8 cellular contexts compared by ENCODE assay signal in genomic region chr11:66288866-66289547, GRCh38. TPM values are rescaled to one million over a fixed set of nuclear protein-coding genes. Genes with fewer than 3 reads are reported as not detected.
A peak's percentile ranks its signal among the peaks of the same experiment; 100 is the strongest.
DNase-seq lines count a peak whose midpoint lies in the region; ATAC-seq and TF ChIP-seq lines count a peak whose summit lies in the region.

Gene YIF1A, minus strand, starts transcription at chr11:66289143. Its CDS starts 158 bp downstream, at chr11:66288985.

- H3K27ac Mint-ChIP-seq in activated T-helper 2 cell treated with anti-CD3 and anti-CD28 coated beads, Interferon-gamma antibody, Interleukin-2, Interleukin-4, amounts not matched to agents 10 μg/mL and 5 μg/mL and 100 μg/mL, durations not matched to agents 14 hours and 24 hours and 36 hours: peak within 1 kb of the TSS; percentile 89
- peak within 1 kb of the TSS; percentile 74 to 97 (median 92) for H3K27ac Mint-ChIP-seq in naive thymus-derived CD4-positive, alpha-beta T cell
- H3K27ac Mint-ChIP-seq in stimulated activated naive B cell treated with anti-CD40 and anti-IgM and Interleukin-4, amounts not matched to agents 10 μg/mL and 1 μg/mL and 100 μg/mL, for 72 hours: peak within 1 kb of the TSS; percentile 95

- CTCF ChIA-PET in naive thymus-derived CD4-positive, alpha-beta T cell (lab: Charles Lee): interaction anchor here (0.6 to 2.5 kb wide), 4 partner anchors 22 to 1119 kb away, joined by 3 to 12 read pairs (median 6); partner anchors contain the start of gene SPDYC

- no peaks in the 10 kb centered on the region for H3K9me3 ChIP-seq in RWPE2 (ENCODE audit: severe bottlenecking)
- no peaks in the 10 kb centered on the region for H3K9me3 ChIP-seq in fibroblast of lung (ENCODE audit: control insufficient read depth, insufficient read depth, low read depth, low read length)
- no peaks in the 10 kb centered on the region for H3K9me3 ChIP-seq in naive thymus-derived CD4-positive, alpha-beta T cell (ENCODE audit: control insufficient read depth in 2 of 3, low read length in 3 of 3)

- peaks cover 25% of the 10 kb centered on the region for H3K79me2 ChIP-seq in fibroblast of lung (ENCODE audit: control insufficient read depth, insufficient read depth, low read length)

- peak; percentile 100 for DNase-seq in EH (ENCODE audit: low read depth)
- DNase-seq in H4 (ENCODE audit: low spot score): peak; percentile 100
- DNase-seq in LoVo (ENCODE audit: low spot score): peak; percentile 98
- peak; percentile 99 for DNase-seq in RWPE2 (ENCODE audit: low spot score)
- peak; percentile 99 for DNase-seq in activated T-helper 2 cell treated with anti-CD3 and anti-CD28 coated beads, Interferon-gamma antibody, Interleukin-2, Interleukin-4, amounts not matched to agents 10 μg/mL and 5 μg/mL and 100 μg/mL, durations not matched to agents 14 hours and 24 hours and 36 hours (ENCODE audit: low spot score)
- peak; percentile 99 to 100 for DNase-seq in fibroblast of lung (ENCODE audit: low read depth in 2 of 2)
- DNase-seq in naive thymus-derived CD4-positive, alpha-beta T cell: peak; percentile 92 to 99 (median 99)
- peak; percentile 99 for DNase-seq in stimulated activated naive B cell treated with anti-CD40 and anti-IgM and Interleukin-4, amounts not matched to agents 10 μg/mL and 1 μg/mL and 100 μg/mL, for 72 hours

- H3K36me3 ChIP-seq in RWPE2 (ENCODE audit: low read depth) (peaks cover 12% of the 10 kb centered on the region; the same call in 1 of the 2 replicates), fibroblast of lung (ENCODE audit: control insufficient read depth, insufficient read depth, low read length) (peaks cover 13% of the 10 kb centered on the region)
- peaks cover 0 to 13% (median 0%) of the 10 kb centered on the region in 3 experiments for H3K36me3 ChIP-seq in naive thymus-derived CD4-positive, alpha-beta T cell (ENCODE audit: control insufficient read depth in 2 of 3, insufficient read depth in 3 of 3, low read length in 3 of 3)

- H3K27ac ChIP-seq in RWPE2 (ENCODE audit: poor library complexity, severe bottlenecking) (peak within 1 kb of the TSS; percentile 61), fibroblast of lung (ENCODE audit: insufficient read depth, low read length) (peak within 1 kb of the TSS; percentile 95)
- peak within 1 kb of the TSS; percentile 76 for H3K27ac ChIP-seq in naive thymus-derived CD4-positive, alpha-beta T cell (ENCODE audit: low read depth, low read length)

- peak within 1 kb of the TSS; percentile 94 for H3K4me3 Mint-ChIP-seq in activated T-helper 2 cell treated with anti-CD3 and anti-CD28 coated beads, Interferon-gamma antibody, Interleukin-2, Interleukin-4, amounts not matched to agents 10 μg/mL and 5 μg/mL and 100 μg/mL, durations not matched to agents 14 hours and 24 hours and 36 hours (ENCODE audit: low read depth)
- H3K4me3 Mint-ChIP-seq in naive thymus-derived CD4-positive, alpha-beta T cell: peak within 1 kb of the TSS; percentile 86 to 96 (median 90)
- H3K4me3 Mint-ChIP-seq in stimulated activated naive B cell treated with anti-CD40 and anti-IgM and Interleukin-4, amounts not matched to agents 10 μg/mL and 1 μg/mL and 100 μg/mL, for 72 hours: peak within 1 kb of the TSS; percentile 85 to 90

- peaks cover 7% of the 10 kb centered on the region for H3K4me1 ChIP-seq in RWPE2 (ENCODE audit: insufficient read depth, poor library complexity, severe bottlenecking)
- H3K4me1 ChIP-seq in fibroblast of lung (ENCODE audit: control insufficient read depth, extremely low read depth, insufficient read depth, low read length): peaks cover 8% of the 10 kb centered on the region
- H3K4me1 ChIP-seq in naive thymus-derived CD4-positive, alpha-beta T cell (ENCODE audit: control insufficient read depth in 2 of 2, insufficient read depth in 2 of 2, low read length in 2 of 2): peaks cover 18 to 19% of the 10 kb centered on the region in 2 donors

- H4K20me1 ChIP-seq in fibroblast of lung (ENCODE audit: control insufficient read depth, extremely low read depth, insufficient read depth, low read length): no peaks in the 10 kb centered on the region

- peaks cover 25% of the 10 kb centered on the region for H3K27me3 ChIP-seq in RWPE2 (ENCODE audit: insufficient read depth, poor library complexity, severe bottlenecking)
- H3K27me3 ChIP-seq in fibroblast of lung (ENCODE audit: control insufficient read depth, insufficient read depth, low read length): peaks cover 23% of the 10 kb centered on the region
- peaks cover 0 to 7% of the 10 kb centered on the region in 2 donors for H3K27me3 ChIP-seq in naive thymus-derived CD4-positive, alpha-beta T cell (ENCODE audit: control insufficient read depth in 2 of 2, insufficient read depth in 2 of 2, low read length in 2 of 2)

- intact Hi-C loops in activated T-helper 2 cell treated with anti-CD3 and anti-CD28 coated beads, Interferon-gamma antibody, Interleukin-2, Interleukin-4, amounts not matched to agents 10 μg/mL and 5 μg/mL and 100 μg/mL, durations not matched to agents 14 hours and 24 hours and 36 hours (cut with micrococcal nuclease): loop anchor here (1.0 kb wide), 2 partner anchors 21 to 23 kb away; partner anchors contain the start of gene RAB1B
- intact Hi-C loops in naive thymus-derived CD4-positive, alpha-beta T cell (cut with micrococcal nuclease): loop anchor here (1.0 to 10.0 kb wide), 10 partner anchors 21 to 1196 kb away; partner anchors contain the start of genes NPAS4 (in 2 of the 2), RAB1B (in 2 of the 2), AIP (in 1 of the 2) and BANF1 (in 1 of the 2)

- H2AFZ ChIP-seq in fibroblast of lung (ENCODE audit: low read length): peak within 1 kb of the TSS; percentile 73

- POLR2A ChIA-PET in naive thymus-derived CD4-positive, alpha-beta T cell (lab: Charles Lee): interaction anchor here (0.5 to 4.4 kb wide), 26 partner anchors 8 to 1130 kb away, joined by 3 to 28 read pairs (median 3); partner anchors contain the start of genes BRMS1, CCDC87, CCS and CD248

- H3K9me3 Mint-ChIP-seq in activated T-helper 2 cell treated with anti-CD3 and anti-CD28 coated beads, Interferon-gamma antibody, Interleukin-2, Interleukin-4, amounts not matched to agents 10 μg/mL and 5 μg/mL and 100 μg/mL, durations not matched to agents 14 hours and 24 hours and 36 hours: no peaks in the 10 kb centered on the region
- peaks cover 0 to 1% (median 0%) of the 10 kb centered on the region in 11 donors for H3K9me3 Mint-ChIP-seq in naive thymus-derived CD4-positive, alpha-beta T cell
- no peaks in the 10 kb centered on the region for H3K9me3 Mint-ChIP-seq in stimulated activated naive B cell treated with anti-CD40 and anti-IgM and Interleukin-4, amounts not matched to agents 10 μg/mL and 1 μg/mL and 100 μg/mL, for 72 hours

- TF ChIP-seq CTCF in RWPE2 (IDR thresholded peaks at IDR 0.05; ENCODE audit: poor library complexity, severe bottlenecking) (no peak), fibroblast of lung (conservative IDR thresholded peaks at IDR 0.05 in 1 of 2, IDR thresholded peaks at IDR 0.05 in 1 of 2; ENCODE audit: low read depth in 1 of 2, low read length in 2 of 2) (no peak)

- ATAC-seq in RWPE2 (ENCODE audit: low read depth): peak; percentile 93
- peak; percentile 96 for ATAC-seq in naive thymus-derived CD4-positive, alpha-beta T cell
- peak; percentile 95 to 96 for ATAC-seq in stimulated activated naive B cell treated with anti-CD40 and anti-IgM and Interleukin-4, amounts not matched to agents 10 μg/mL and 1 μg/mL and 100 μg/mL, for 72 hours (replicated peaks)

- H3K4me3 ChIP-seq in RWPE2 (ENCODE audit: severe bottlenecking): peak within 1 kb of the TSS; percentile 78
- peak within 1 kb of the TSS; percentile 76 to 97 (median 94) for H3K4me3 ChIP-seq in fibroblast of lung (replicated peaks in 1 of 4; ENCODE audit: control extremely low read depth in 1 of 4, insufficient read depth in 1 of 4, low read depth in 3 of 4, low read length in 4 of 4)
- peak within 1 kb of the TSS; percentile 99 for H3K4me3 ChIP-seq in naive thymus-derived CD4-positive, alpha-beta T cell (ENCODE audit: low read length)

- peaks cover 3% of the 10 kb centered on the region for H3K36me3 Mint-ChIP-seq in activated T-helper 2 cell treated with anti-CD3 and anti-CD28 coated beads, Interferon-gamma antibody, Interleukin-2, Interleukin-4, amounts not matched to agents 10 μg/mL and 5 μg/mL and 100 μg/mL, durations not matched to agents 14 hours and 24 hours and 36 hours (ENCODE audit: low read depth)
- peaks cover 0 to 4% (median 0%) of the 10 kb centered on the region in 5 donors for H3K36me3 Mint-ChIP-seq in naive thymus-derived CD4-positive, alpha-beta T cell
- peaks cover 10 to 12% of the 10 kb centered on the region in 2 donors for H3K36me3 Mint-ChIP-seq in stimulated activated naive B cell treated with anti-CD40 and anti-IgM and Interleukin-4, amounts not matched to agents 10 μg/mL and 1 μg/mL and 100 μg/mL, for 72 hours

- peak within 1 kb of the TSS; percentile 98 for H3K9ac ChIP-seq in fibroblast of lung (ENCODE audit: insufficient read depth, low read length)

- peak within 1 kb of the TSS; percentile 92 for H3K4me2 ChIP-seq in fibroblast of lung (ENCODE audit: extremely low read depth, insufficient read depth, low read length)

- peaks cover 14% of the 10 kb centered on the region for H3K4me1 Mint-ChIP-seq in activated T-helper 2 cell treated with anti-CD3 and anti-CD28 coated beads, Interferon-gamma antibody, Interleukin-2, Interleukin-4, amounts not matched to agents 10 μg/mL and 5 μg/mL and 100 μg/mL, durations not matched to agents 14 hours and 24 hours and 36 hours (ENCODE audit: low read depth)
- H3K4me1 Mint-ChIP-seq in naive thymus-derived CD4-positive, alpha-beta T cell: peaks cover 16 to 46% (median 37%) of the 10 kb centered on the region in 7 donors
- peaks cover 27 to 43% of the 10 kb centered on the region in 2 donors for H3K4me1 Mint-ChIP-seq in stimulated activated naive B cell treated with anti-CD40 and anti-IgM and Interleukin-4, amounts not matched to agents 10 μg/mL and 1 μg/mL and 100 μg/mL, for 72 hours

- peaks cover 28% of the 10 kb centered on the region for H3K27me3 Mint-ChIP-seq in activated T-helper 2 cell treated with anti-CD3 and anti-CD28 coated beads, Interferon-gamma antibody, Interleukin-2, Interleukin-4, amounts not matched to agents 10 μg/mL and 5 μg/mL and 100 μg/mL, durations not matched to agents 14 hours and 24 hours and 36 hours (ENCODE audit: low read depth)
- H3K27me3 Mint-ChIP-seq in naive thymus-derived CD4-positive, alpha-beta T cell: peaks cover 13 to 35% (median 13%) of the 10 kb centered on the region in 5 donors
- peaks cover 14 to 17% of the 10 kb centered on the region in 2 donors for H3K27me3 Mint-ChIP-seq in stimulated activated naive B cell treated with anti-CD40 and anti-IgM and Interleukin-4, amounts not matched to agents 10 μg/mL and 1 μg/mL and 100 μg/mL, for 72 hours

RNA-seq across cellular contexts. Expression of gene YIF1A, which starts in this region (rescaled TPM):
- 114 and 120 TPM in 2 replicates for total RNA-seq in H4 (2014; rRNA removed; shearing (Covaris generic))
- 78.9 and 85.2 TPM in 2 replicates for total RNA-seq in activated T-helper 2 cell treated with anti-CD3 and anti-CD28 coated beads, Interferon-gamma antibody, Interleukin-2, Interleukin-4, amounts not matched to agents 10 μg/mL and 5 μg/mL and 100 μg/mL, durations not matched to agents 14 hours and 24 hours and 36 hours
- total RNA-seq in fibroblast of lung: 134 and 167 TPM in 2 replicates
- 160 and 161 TPM in 2 replicates for polyA plus RNA-seq in fibroblast of lung
- polyA plus RNA-seq in fibroblast of lung (2012): 163 and 164 TPM in 2 replicates
- 269 and 272 TPM in 2 replicates for polyA minus RNA-seq in fibroblast of lung (ENCODE audit: low replicate concordance)
- total RNA-seq in naive thymus-derived CD4-positive, alpha-beta T cell: 10 to 100 TPM; 25.0 to 66.2 (median 33.3) TPM
- 10 to 100 TPM; 49.3 to 49.5 TPM for polyA plus RNA-seq in naive thymus-derived CD4-positive, alpha-beta T cell

Comparison
In these comparisons a context has a peak if more than half of its experiments do, and no peak if none do; other contexts are left out.
1. Peak in every context shown above with its lines: DNase-seq, ATAC-seq, H3K4me3 ChIP-seq and H3K27ac ChIP-seq.